16 cellular contexts compared by ENCODE assay signal in the genomic region with DNA sequence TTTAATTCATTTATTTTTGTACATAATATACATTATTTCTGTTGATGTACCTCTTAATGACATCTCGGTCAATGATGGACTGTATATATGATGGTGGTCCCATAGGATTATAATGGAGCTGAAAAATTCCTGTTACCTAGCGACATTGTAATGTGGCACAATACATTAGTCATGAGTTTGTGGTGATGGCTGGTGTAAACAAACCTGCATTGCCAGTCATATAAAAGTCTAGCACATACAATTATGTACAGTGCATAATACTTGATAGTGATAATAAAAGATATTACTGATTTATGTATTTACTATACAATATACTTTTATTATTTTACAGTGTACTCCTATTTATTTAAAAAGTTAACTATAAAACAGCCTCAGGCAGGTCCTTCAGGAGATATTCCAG.
"Had no signal": no experiment of that assay in that cellular context is flagged by ENCODE, and none has a peak within 500 bp of the region (broad histone marks: within the 10 kb centered on the region; RNA-seq: fewer than 3 reads in every experiment).

No MANE protein-coding gene starts in this region.

- H3K27me3 Mint-ChIP-seq: activated CD4-positive, alpha-beta T cell treated with anti-CD3 and anti-CD28 coated beads, Interleukin-2, amount 10 ng/mL, durations not matched to agents 24 days and 14 days; activated naive CD4-positive, alpha-beta T cell treated with anti-CD3 and anti-CD28 coated beads, Interleukin-2, amount 10 ng/mL, durations not matched to agents 7 days and 5 days; activated T-helper 17 cell treated with anti-CD3 and anti-CD28 coated beads, Interleukin-2, amount 50 U/mL, for 72 hours; effector memory CD8-positive, alpha-beta T cell had no signal

- H3K27ac ChIP-seq: left ventricle myocardium inferior, suprapubic skin, upper lobe of left lung had no signal

- H3K4me1 Mint-ChIP-seq: activated CD4-positive, alpha-beta T cell treated with anti-CD3 and anti-CD28 coated beads, Interleukin-2, amount 10 ng/mL, durations not matched to agents 24 days and 14 days; activated naive CD4-positive, alpha-beta T cell treated with anti-CD3 and anti-CD28 coated beads, Interleukin-2, amount 10 ng/mL, durations not matched to agents 7 days and 5 days; activated T-helper 17 cell treated with anti-CD3 and anti-CD28 coated beads, Interleukin-2, amount 50 U/mL, for 72 hours; WTC11 had no signal

- H3K4me1 ChIP-seq: left ventricle myocardium inferior, suprapubic skin, upper lobe of left lung had no signal

- H3K4me3 ChIP-seq: left ventricle myocardium inferior, suprapubic skin, upper lobe of left lung had no signal

- H3K4me3 Mint-ChIP-seq: activated CD4-positive, alpha-beta T cell treated with anti-CD3 and anti-CD28 coated beads, Interleukin-2, amount 10 ng/mL, durations not matched to agents 24 days and 14 days; activated naive CD4-positive, alpha-beta T cell treated with anti-CD3 and anti-CD28 coated beads, Interleukin-2, amount 10 ng/mL, durations not matched to agents 7 days and 5 days; activated T-helper 17 cell treated with anti-CD3 and anti-CD28 coated beads, Interleukin-2, amount 50 U/mL, for 72 hours; effector memory CD8-positive, alpha-beta T cell; T-helper 1 cell treated with Interleukin-12 subunit alpha and Interleukin-12 subunit beta and Interleukin-4 antibody, amounts not matched to agents 30 μg/mL and 1 μg/mL, for 36 hours; WTC11 had no signal

- ATAC-seq: activated T-helper 17 cell treated with anti-CD3 and anti-CD28 coated beads, Interleukin-2, amount 50 U/mL, for 72 hours; effector memory CD8-positive, alpha-beta T cell; stimulated activated naive CD8-positive, alpha-beta T cell treated with anti-CD3 and anti-CD28 coated beads, Interleukin-15, Interleukin-2, amounts not matched to agents 100 U/mL and 50 U/mL, for 24 hours; WTC11 had no signal

- H3K27ac Mint-ChIP-seq: activated CD4-positive, alpha-beta T cell treated with anti-CD3 and anti-CD28 coated beads, Interleukin-2, amount 10 ng/mL, durations not matched to agents 24 days and 14 days; activated naive CD4-positive, alpha-beta T cell treated with anti-CD3 and anti-CD28 coated beads, Interleukin-2, amount 10 ng/mL, durations not matched to agents 7 days and 5 days; activated T-helper 17 cell treated with anti-CD3 and anti-CD28 coated beads, Interleukin-2, amount 50 U/mL, for 72 hours; T-helper 1 cell treated with Interleukin-12 subunit alpha and Interleukin-12 subunit beta and Interleukin-4 antibody, amounts not matched to agents 30 μg/mL and 1 μg/mL, for 36 hours; WTC11 had no signal

- H3K9me3 Mint-ChIP-seq: activated naive CD4-positive, alpha-beta T cell treated with anti-CD3 and anti-CD28 coated beads, Interleukin-2, amount 10 ng/mL, durations not matched to agents 7 days and 5 days; activated T-helper 17 cell treated with anti-CD3 and anti-CD28 coated beads, Interleukin-2, amount 50 U/mL, for 72 hours; effector memory CD8-positive, alpha-beta T cell; T-helper 1 cell treated with Interleukin-12 subunit alpha and Interleukin-12 subunit beta and Interleukin-4 antibody, amounts not matched to agents 30 μg/mL and 1 μg/mL, for 36 hours; WTC11 had no signal

- H3K9me3 ChIP-seq: left ventricle myocardium inferior, suprapubic skin, upper lobe of left lung had no signal

- H3K27me3 ChIP-seq: suprapubic skin, upper lobe of left lung had no signal

- DNase-seq: activated CD4-positive, alpha-beta T cell treated with anti-CD3 and anti-CD28 coated beads, Interleukin-2, amount 10 ng/mL, durations not matched to agents 24 days and 14 days; activated naive CD4-positive, alpha-beta T cell treated with anti-CD3 and anti-CD28 coated beads, Interleukin-2, amount 10 ng/mL, durations not matched to agents 7 days and 5 days; activated T-cell treated with anti-CD3 and anti-CD28 coated beads for 4 hours; caudate nucleus; effector memory CD8-positive, alpha-beta T cell; islet precursor cell; left ventricle myocardium inferior; mesendoderm; stimulated activated CD4-positive, alpha-beta T cell treated with anti-CD3 and anti-CD28 coated beads, Interleukin-4, amount 100 ng/mL, for 1 hour; stimulated activated CD8-positive, alpha-beta memory T cell treated with anti-CD3 and anti-CD28 coated beads, Interleukin-4, amount 100 ng/mL, for 48 hours; stimulated activated naive CD8-positive, alpha-beta T cell treated with anti-CD3 and anti-CD28 coated beads, Interleukin-15, Interleukin-2, amounts not matched to agents 100 U/mL and 50 U/mL, for 24 hours; upper lobe of left lung had no signal
